1 cellular context compared by ENCODE assay signal in genomic region chr21:34934350-34934749, GRCh38.
TF ChIP-seq lines count a peak whose summit lies in the region.

No MANE protein-coding gene starts in this region.

TF ChIP-seq in GM12878, 131 proteins besides CTCF, POLR2A, EP300 and RAD21 (continued from another document):
- no peak for TF ChIP-seq HCFC1 (IDR thresholded peaks at IDR 0.05; ENCODE audit: low read length)
- TF ChIP-seq DPF2 (IDR thresholded peaks at IDR 0.05) = no peak
- TF ChIP-seq E2F4 (IDR thresholded peaks at IDR 0.05; ENCODE audit: low read depth, low read length) = no peak
- TF ChIP-seq BACH1 (IDR thresholded peaks at IDR 0.05; ENCODE audit: borderline replicate concordance) = no peak
- no peak for TF ChIP-seq BCL3 (IDR thresholded peaks at IDR 0.05; ENCODE audit: borderline replicate concordance, insufficient read depth, low read depth, low read length, poor library complexity, severe bottlenecking)
- TF ChIP-seq IRF5 (IDR thresholded peaks at IDR 0.05; ENCODE audit: borderline replicate concordance) = no peak
- TF ChIP-seq CHD4 (IDR thresholded peaks at IDR 0.05) = no peak
- TF ChIP-seq HDGF (IDR thresholded peaks at IDR 0.05) = no peak
- no peak for TF ChIP-seq IRF3 (IDR thresholded peaks at IDR 0.05)
- TF ChIP-seq MAX (IDR thresholded peaks at IDR 0.05; ENCODE audit: low read depth, low read length) = no peak
- TF ChIP-seq IKZF1 (conservative IDR thresholded peaks at IDR 0.05) = no peak
